ENCODE assay signal across 19 cellular contexts in the genomic region with DNA sequence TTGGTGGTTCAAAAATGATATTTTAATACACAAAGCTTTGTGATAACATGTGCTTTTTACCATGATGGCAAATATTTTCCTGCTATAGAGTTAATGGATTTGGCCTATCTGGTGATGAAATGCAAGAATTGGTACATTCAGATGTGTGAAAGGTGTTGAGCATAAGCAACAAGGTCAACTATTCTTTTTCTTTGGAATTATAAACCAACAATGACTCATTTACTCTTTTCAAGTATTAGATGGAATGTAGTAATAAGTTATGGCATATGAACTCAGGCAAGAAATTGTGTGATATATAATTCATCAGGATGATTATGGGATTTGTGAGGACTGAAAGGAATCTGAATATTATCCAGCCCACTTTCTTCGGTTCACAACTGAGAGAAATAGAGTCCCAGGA.
DNase-seq lines count a peak whose midpoint lies in the region; ATAC-seq, FAIRE-seq and TF ChIP-seq lines count a peak whose summit lies in the region.
"Had no signal": no experiment of that assay in that cellular context is flagged by ENCODE, and none has a peak within 500 bp of the region (broad histone marks: within the 10 kb centered on the region; RNA-seq: fewer than 3 reads in every experiment).

No MANE protein-coding gene starts in this region.

- no peak for TF ChIP-seq CTCF in RWPE1 (conservative IDR thresholded peaks at IDR 0.05; ENCODE audit: low read depth)
- no peak for TF ChIP-seq CTCF in astrocyte (IDR thresholded peaks at IDR 0.05; ENCODE audit: insufficient read depth, low read depth, low read length)
- TF ChIP-seq CTCF in keratinocyte (optimal IDR thresholded peaks at IDR 0.05 in 1 of 3, IDR thresholded peaks at IDR 0.05 in 1 of 3, conservative IDR thresholded peaks at IDR 0.05 in 1 of 3; ENCODE audit: extremely low read depth in 1 of 3, insufficient read depth in 2 of 3, low read length in 3 of 3), result no peak
- no peak for TF ChIP-seq CTCF in GM10266 (IDR thresholded peaks at IDR 0.05; ENCODE audit: control insufficient read depth, insufficient read depth, low read depth, missing control alignments)

- H3K4me3 Mint-ChIP-seq in astrocyte (ENCODE audit: unreplicated experiment), result no peak overlapping the region
- H3K4me3 Mint-ChIP-seq in naive thymus-derived CD8-positive, alpha-beta T cell, result no peak overlapping the region
- H3K4me3 Mint-ChIP-seq: CD4-positive, alpha-beta memory T cell had no signal

- peak; percentile 1 for DNase-seq in RWPE1 (ENCODE audit: low spot score)
- peak; percentile 6 for DNase-seq in astrocyte (ENCODE audit: low read depth)
- no peak for DNase-seq in keratinocyte (ENCODE audit: low read depth, low spot score)
- no peak for DNase-seq in aorta
- no peak for DNase-seq in naive thymus-derived CD8-positive, alpha-beta T cell
- no peak for DNase-seq in GM10266 (ENCODE audit: extremely low spot score)
- DNase-seq: C1 segment of cervical spinal cord; Calu3; CD4-positive, alpha-beta memory T cell; COR-L47; DMS153; DND-41; GM23248; H7 had no signal

- H3K4me2 ChIP-seq in astrocyte (ENCODE audit: low read length), result no peak overlapping the region
- no peak overlapping the region for H3K4me2 ChIP-seq in keratinocyte (ENCODE audit: control insufficient read depth, extremely low read depth, insufficient read depth, low read depth, low read length)

- CTCF ChIA-PET in RWPE1 (lab: Yijun Ruan, JAX), result no interaction called here

- H3K9ac ChIP-seq in astrocyte (ENCODE audit: low read length), result no peak overlapping the region
- H3K9ac ChIP-seq in keratinocyte (ENCODE audit: control insufficient read depth, extremely low read depth, insufficient read depth, low read length), result no peak overlapping the region
- H3K9ac ChIP-seq: GM23248 had no signal

- POLR2A ChIA-PET in RWPE1 (lab: Yijun Ruan, JAX; ENCODE audit: low non-redundant PET), result no interaction called here
- POLR2A ChIA-PET in naive thymus-derived CD8-positive, alpha-beta T cell (lab: Charles Lee), result no interaction called here

- H3K4me1 Mint-ChIP-seq in astrocyte (ENCODE audit: low read depth, unreplicated experiment), result peaks cover 17% of the 10 kb centered on the region
- no peaks in the 10 kb centered on the region for H3K4me1 Mint-ChIP-seq in naive thymus-derived CD8-positive, alpha-beta T cell
- H3K4me1 Mint-ChIP-seq: CD4-positive, alpha-beta memory T cell had no signal

- H3K79me2 ChIP-seq in astrocyte (ENCODE audit: insufficient read depth, low read length) (no peaks in the 10 kb centered on the region), keratinocyte (ENCODE audit: control insufficient read depth, insufficient read depth, low read length) (no peaks in the 10 kb centered on the region)

- H3K36me3 Mint-ChIP-seq in astrocyte (ENCODE audit: low read depth, unreplicated experiment), result no peaks in the 10 kb centered on the region
- no peaks in the 10 kb centered on the region for H3K36me3 Mint-ChIP-seq in naive thymus-derived CD8-positive, alpha-beta T cell
- H3K36me3 Mint-ChIP-seq: CD4-positive, alpha-beta memory T cell had no signal

- H3K4me1 ChIP-seq in astrocyte (ENCODE audit: insufficient read depth, low read length) (peaks cover 4% of the 10 kb centered on the region), keratinocyte (ENCODE audit: control insufficient read depth, extremely low read depth, insufficient read depth, low read length) (peaks cover 9% of the 10 kb centered on the region), aorta (ENCODE audit: control insufficient read depth in 1 of 2, insufficient read depth in 2 of 2, low read length in 2 of 2) (no peaks in the 10 kb centered on the region)

- WGBS in aorta, 2 donors, result 91 to 92% methylated on average over 1 of the region's 1 CpG

- intact Hi-C loops in aorta (cut with DNase I), result no loop called here

- dilution Hi-C loops in keratinocyte (cut with MboI; ENCODE audit: extremely low pct_ligation_motif_present, low sequenced_read_pairs), result no loop called here

- no peaks in the 10 kb centered on the region for H3K9me1 ChIP-seq in keratinocyte (ENCODE audit: control insufficient read depth, extremely low read depth, insufficient read depth, low read length)

- H3K27me3 Mint-ChIP-seq in astrocyte (ENCODE audit: low read depth, unreplicated experiment), result no peaks in the 10 kb centered on the region
- peaks cover 0 to 5% (median 0%) of the 10 kb centered on the region in 5 donors for H3K27me3 Mint-ChIP-seq in naive thymus-derived CD8-positive, alpha-beta T cell
- H3K27me3 Mint-ChIP-seq: CD4-positive, alpha-beta memory T cell had no signal

- H3K27me3 ChIP-seq in astrocyte (ENCODE audit: insufficient read depth, low read length), result no peaks in the 10 kb centered on the region
- H3K27me3 ChIP-seq in keratinocyte (ENCODE audit: control insufficient read depth, extremely low read depth, insufficient read depth, low read length), result no peaks in the 10 kb centered on the region
- H3K27me3 ChIP-seq in aorta (ENCODE audit: control insufficient read depth in 1 of 2, insufficient read depth in 2 of 2, low read length in 1 of 2), result no peaks in the 10 kb centered on the region

- no peaks in the 10 kb centered on the region for H4K20me1 ChIP-seq in astrocyte (ENCODE audit: insufficient read depth, low read length)
- no peaks in the 10 kb centered on the region for H4K20me1 ChIP-seq in keratinocyte (ENCODE audit: control insufficient read depth, extremely low read depth, insufficient read depth, low read length)

- H3K4me3 ChIP-seq in astrocyte (ENCODE audit: insufficient read depth, low read depth, low read length) (no peak overlapping the region), keratinocyte (ENCODE audit: control insufficient read depth in 2 of 3, extremely low read depth in 1 of 3, insufficient read depth in 2 of 3, low read depth in 1 of 3, low read length in 3 of 3) (no peak overlapping the region), aorta (ENCODE audit: low read length in 2 of 2) (no peak overlapping the region)
- H3K4me3 ChIP-seq: GM12878, GM23248 had no signal

- H3K27ac ChIP-seq in RWPE1 (no peak overlapping the region), astrocyte (ENCODE audit: low read depth, low read length) (no peak overlapping the region), keratinocyte (ENCODE audit: control insufficient read depth, insufficient read depth, low read length) (no peak overlapping the region), aorta (ENCODE audit: low read depth in 1 of 2, low read length in 2 of 2) (no peak overlapping the region)
- H3K27ac ChIP-seq: GM23248 had no signal

- H3K9me3 ChIP-seq in astrocyte (ENCODE audit: insufficient read depth, low read depth, low read length) (no peaks in the 10 kb centered on the region), keratinocyte (ENCODE audit: control insufficient read depth, low read depth, low read length) (no peaks in the 10 kb centered on the region), aorta (ENCODE audit: control insufficient read depth, low read length) (no peaks in the 10 kb centered on the region)

- H3K36me3 ChIP-seq in astrocyte (ENCODE audit: insufficient read depth, low read length), result no peaks in the 10 kb centered on the region
- no peaks in the 10 kb centered on the region for H3K36me3 ChIP-seq in keratinocyte (ENCODE audit: control insufficient read depth in 2 of 2, extremely low read depth in 1 of 2, insufficient read depth in 2 of 2, low read length in 2 of 2)
- H3K36me3 ChIP-seq in aorta (ENCODE audit: control insufficient read depth in 1 of 2, insufficient read depth in 2 of 2, low read length in 1 of 2), result no peaks in the 10 kb centered on the region

- FAIRE-seq in astrocyte (lab: Jason Lieb, UNC), result no peak
- peak; percentile 20 for FAIRE-seq in keratinocyte (lab: Jason Lieb, UNC)
- FAIRE-seq: G401.6, GM12878, GM19239, H1 had no signal

- H3K9me3 Mint-ChIP-seq in astrocyte (ENCODE audit: unreplicated experiment), result no peaks in the 10 kb centered on the region
- H3K9me3 Mint-ChIP-seq in naive thymus-derived CD8-positive, alpha-beta T cell, result peaks cover 0 to 10% (median 2%) of the 10 kb centered on the region in 9 donors

- H2AFZ ChIP-seq in astrocyte (ENCODE audit: low read depth, low read length), result no peak overlapping the region
- no peak overlapping the region for H2AFZ ChIP-seq in keratinocyte (ENCODE audit: control insufficient read depth, low read length)
- H2AFZ ChIP-seq: GM23248 had no signal

- no peak for ATAC-seq in aorta (ENCODE audit: low FRiP score)
- ATAC-seq in naive thymus-derived CD8-positive, alpha-beta T cell, result no peak
- ATAC-seq: GM12878, HCT116 had no signal

- H3K27ac Mint-ChIP-seq in astrocyte (ENCODE audit: unreplicated experiment), result no peak overlapping the region
- no peak overlapping the region for H3K27ac Mint-ChIP-seq in naive thymus-derived CD8-positive, alpha-beta T cell
- H3K27ac Mint-ChIP-seq: CD4-positive, alpha-beta memory T cell had no signal

Comparison
In these comparisons a context has a peak if more than half of its experiments do, and no peak if none do; other contexts are left out.
1. DNase-seq: peak in RWPE1 (single experiment) and astrocyte (single experiment); none in keratinocyte (single experiment), aorta (0 of 2), naive thymus-derived CD8-positive, alpha-beta T cell (0 of 10) and GM10266 (single experiment).